1 cellular context compared by ENCODE assay signal in genomic region chr12:120741476-120742206, GRCh38.
TF ChIP-seq lines count a peak whose summit lies in the region.

No MANE protein-coding gene starts in this region.

TF ChIP-seq in GM23338, 12 proteins besides CTCF, POLR2A, EP300 and RAD21 (continued from another document):
- no peak for TF ChIP-seq ZNF462 (CRISPR knock-in tag; IDR thresholded peaks at IDR 0.05)
- no peak for TF ChIP-seq POLR2AphosphoS5 (IDR thresholded peaks at IDR 0.05; ENCODE audit: low read depth)
